In the genomic region with DNA sequence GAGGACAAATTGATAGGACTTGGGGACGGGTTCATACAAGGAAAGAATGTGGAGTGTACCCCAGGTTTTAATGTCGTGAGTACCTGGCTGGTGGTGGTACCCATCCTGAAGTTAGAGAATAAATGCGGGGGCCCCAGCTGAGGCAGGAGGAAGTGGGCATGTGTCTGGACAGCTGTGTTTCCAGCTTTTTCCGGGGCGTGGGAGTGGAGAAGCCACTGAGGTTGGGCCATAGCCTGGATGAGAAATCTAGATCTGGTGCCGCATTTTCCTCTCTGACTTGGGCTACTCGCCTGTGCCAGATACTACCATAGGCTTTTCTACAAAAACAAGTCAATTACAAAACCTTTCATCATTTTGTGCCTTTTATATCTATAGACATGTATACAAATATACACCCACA, we compare ENCODE assay signal across 23 cellular contexts.
"Had no signal": no experiment of that assay in that cellular context is flagged by ENCODE, and none has a peak within 500 bp of the region (broad histone marks: within the 10 kb centered on the region; RNA-seq: fewer than 3 reads in every experiment).

No MANE protein-coding gene starts in this region.

- DNase-seq: activated CD4-positive, alpha-beta T cell treated with anti-CD3 and anti-CD28 coated beads for 1 hour; activated CD4-positive, alpha-beta T cell treated with anti-CD3 and anti-CD28 coated beads for 48 hours; activated CD4-positive, alpha-beta T cell treated with anti-CD3 and anti-CD28 coated beads, Interleukin-2, amount 50 U/mL, for 1 hour; activated CD4-positive, alpha-beta T cell treated with anti-CD3 and anti-CD28 coated beads, Interleukin-2, amount 50 U/mL, for 48 hours; activated CD8-positive, alpha-beta memory T cell treated with anti-CD3 and anti-CD28 coated beads for 24 hours; activated CD8-positive, alpha-beta T cell treated with anti-CD3 and anti-CD28 coated beads for 36 hours; activated effector memory CD4-positive, alpha-beta T cell treated with Interleukin-2 at 50 U/mL for 16 hours; activated gamma-delta T cell treated with Interleukin-2 at 50 U/mL for 16 hours; activated naive CD4-positive, alpha-beta T cell treated with anti-CD3 and anti-CD28 coated beads, Interleukin-2, amount 50 U/mL, for 16 hours; activated naive CD4-positive, alpha-beta T cell treated with Interleukin-2 at 50 U/mL for 16 hours; activated T-cell treated with anti-CD3 and anti-CD28 coated beads, Interleukin-2, amount 50 U/mL, for 4 hours; amniotic stem cell; anterior cingulate cortex; brain microvascular endothelial cell; effector CD8-positive, alpha-beta T cell; foreskin fibroblast; head of caudate nucleus; T-helper 2 cell had no signal

- H3K27me3 ChIP-seq: brain microvascular endothelial cell had no signal

- H3K4me1 Mint-ChIP-seq: activated T-helper 17 cell treated with anti-CD3 and anti-CD28 coated beads, Interleukin-2, amount 50 U/mL, for 72 hours; central memory CD8-positive, alpha-beta T cell had no signal

- H3K27ac Mint-ChIP-seq: activated CD8-positive, alpha-beta T cell treated with anti-CD3 and anti-CD28 coated beads for 36 hours; activated naive CD8-positive, alpha-beta T cell; activated T-helper 17 cell treated with anti-CD3 and anti-CD28 coated beads, Interleukin-2, amount 50 U/mL, for 72 hours had no signal

- H3K36me3 Mint-ChIP-seq: activated naive CD8-positive, alpha-beta T cell had no signal

- H3K9me3 Mint-ChIP-seq: activated CD8-positive, alpha-beta T cell treated with anti-CD3 and anti-CD28 coated beads for 36 hours; activated T-cell treated with anti-CD3 and anti-CD28 coated beads, Interleukin-2, amount 50 U/mL, for 4 hours; activated T-helper 17 cell treated with anti-CD3 and anti-CD28 coated beads, Interleukin-2, amount 50 U/mL, for 72 hours; central memory CD8-positive, alpha-beta T cell; WTC11 had no signal

- ATAC-seq: activated CD8-positive, alpha-beta T cell treated with anti-CD3 and anti-CD28 coated beads for 36 hours; activated T-cell treated with anti-CD3 and anti-CD28 coated beads, Interleukin-2, amount 50 U/mL, for 4 hours; activated T-helper 17 cell treated with anti-CD3 and anti-CD28 coated beads, Interleukin-2, amount 50 U/mL, for 72 hours; esophagus mucosa; WTC11 had no signal

- H3K4me3 Mint-ChIP-seq: activated CD8-positive, alpha-beta T cell treated with anti-CD3 and anti-CD28 coated beads for 36 hours; activated naive CD8-positive, alpha-beta T cell; activated T-cell treated with anti-CD3 and anti-CD28 coated beads, Interleukin-2, amount 50 U/mL, for 4 hours; activated T-helper 17 cell treated with anti-CD3 and anti-CD28 coated beads, Interleukin-2, amount 50 U/mL, for 72 hours; central memory CD8-positive, alpha-beta T cell; WTC11 had no signal

- H3K27ac ChIP-seq: brain microvascular endothelial cell had no signal
